In the genomic region with DNA sequence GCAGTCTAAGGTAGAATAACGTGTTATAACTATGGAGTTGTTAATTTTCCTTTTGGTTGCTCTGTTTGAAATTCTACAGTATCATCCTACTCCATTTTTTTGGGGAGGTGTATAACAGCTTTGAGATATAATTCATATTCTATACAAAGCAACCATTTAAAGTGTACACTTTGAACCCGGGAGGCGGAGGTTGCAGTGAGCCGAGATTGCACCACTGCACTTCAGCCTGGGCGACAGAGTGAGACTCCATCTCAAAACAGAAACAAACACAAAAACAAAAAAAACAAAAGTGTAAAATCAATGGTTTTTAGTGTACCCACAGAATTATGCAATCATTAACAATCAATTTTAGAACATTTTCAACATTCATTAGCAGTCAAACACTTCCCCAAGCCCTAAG, we compare ENCODE assay signal across 20 cellular contexts. TPM values are rescaled to one million over a fixed set of nuclear protein-coding genes. Genes with fewer than 3 reads are reported as not detected.
DNase-seq lines count a peak whose midpoint lies in the region; ATAC-seq and TF ChIP-seq lines count a peak whose summit lies in the region.
"Had no signal": no experiment of that assay in that cellular context is flagged by ENCODE, and none has a peak within 500 bp of the region (broad histone marks: within the 10 kb centered on the region; RNA-seq: fewer than 3 reads in every experiment).

No MANE protein-coding gene starts in this region.

- CTCF ChIA-PET in MCF 10A (lab: Yijun Ruan, JAX), result interaction anchor here (0.6 to 3.5 kb wide), 6 partner anchors 8 to 88 kb away, joined by 3 to 27 read pairs (median 4); no protein-coding TSS in a partner anchor
- CTCF ChIA-PET in CD8-positive, alpha-beta memory T cell (lab: Charles Lee), result no interaction called here

- H3K4me1 ChIP-seq in breast epithelium, result peaks cover 0 to 4% of the 10 kb centered on the region in 2 donors
- peaks cover 24% of the 10 kb centered on the region for H3K4me1 ChIP-seq in CD8-positive, alpha-beta memory T cell (ENCODE audit: insufficient read depth, low read length)

- H3K9me3 Mint-ChIP-seq in MCF 10A (ENCODE audit: unreplicated experiment), result no peaks in the 10 kb centered on the region
- no peaks in the 10 kb centered on the region for H3K9me3 Mint-ChIP-seq in CD14-positive monocyte
- H3K9me3 Mint-ChIP-seq in CD8-positive, alpha-beta memory T cell, result no peaks in the 10 kb centered on the region
- H3K9me3 Mint-ChIP-seq in type B pancreatic cell, result no peaks in the 10 kb centered on the region
- H3K9me3 Mint-ChIP-seq: CD4-positive, CD25-positive, alpha-beta regulatory T cell; H9; IgD-negative memory B cell had no signal

- BruUV-seq in MCF 10A (replicated peaks; lab: Mats Ljungman, UMichigan), result no TSS peak

- H3K4me3 ChIP-seq in breast epithelium, result no peak overlapping the region
- H3K4me3 ChIP-seq in CD8-positive, alpha-beta memory T cell (ENCODE audit: low read length), result no peak overlapping the region
- H3K4me3 ChIP-seq: BLaER1 treated with 17β-estradiol and CSF1 and Interleukin-3, amounts not matched to agents 10 nM and 100 nM; GM12878 had no signal

- H3K36me3 Mint-ChIP-seq in MCF 10A (ENCODE audit: insufficient read depth, unreplicated experiment) (peaks cover 100% of the 10 kb centered on the region), CD14-positive monocyte (peaks cover 75 to 93% of the 10 kb centered on the region in 2 donors), T-helper 17 cell (ENCODE audit: low read depth) (no peaks in the 10 kb centered on the region), type B pancreatic cell (peaks cover 39% of the 10 kb centered on the region)
- H3K36me3 Mint-ChIP-seq in CD8-positive, alpha-beta memory T cell, result peaks cover 7 to 89% (median 19%) of the 10 kb centered on the region in 3 donors
- H3K36me3 Mint-ChIP-seq: IgD-negative memory B cell had no signal

- H3K27ac Mint-ChIP-seq in MCF 10A (ENCODE audit: low read depth, unreplicated experiment) (peak overlapping the region; percentile 51), CD14-positive monocyte (peak overlapping the region in 5 of 7 donors; percentile 27 to 72 (median 46)), T-helper 17 cell (peak overlapping the region; percentile 70), type B pancreatic cell (no peak overlapping the region)
- H3K27ac Mint-ChIP-seq in CD8-positive, alpha-beta memory T cell, result peak overlapping the region in 4 of 8 donors; percentile 9 to 51 (median 37)
- H3K27ac Mint-ChIP-seq: B cell; CD4-positive, CD25-positive, alpha-beta regulatory T cell; IgD-negative memory B cell had no signal

- H3K4me1 Mint-ChIP-seq in MCF 10A (ENCODE audit: insufficient read depth, unreplicated experiment), result no peaks in the 10 kb centered on the region
- H3K4me1 Mint-ChIP-seq in CD14-positive monocyte, result peaks cover 22% of the 10 kb centered on the region
- peaks cover 11% of the 10 kb centered on the region for H3K4me1 Mint-ChIP-seq in T-helper 17 cell
- H3K4me1 Mint-ChIP-seq in CD8-positive, alpha-beta memory T cell, result peaks cover 28 to 54% (median 34%) of the 10 kb centered on the region in 3 donors
- H3K4me1 Mint-ChIP-seq in type B pancreatic cell (ENCODE audit: unreplicated experiment), result peaks cover 6% of the 10 kb centered on the region
- H3K4me1 Mint-ChIP-seq: B cell, H9, IgD-negative memory B cell had no signal

- no peaks in the 10 kb centered on the region for H3K9me3 ChIP-seq in breast epithelium
- no peaks in the 10 kb centered on the region for H3K9me3 ChIP-seq in T-helper 17 cell (ENCODE audit: control insufficient read depth, low read length, poor library complexity, severe bottlenecking)
- no peaks in the 10 kb centered on the region for H3K9me3 ChIP-seq in CD8-positive, alpha-beta memory T cell (ENCODE audit: low read length)
- H3K9me3 ChIP-seq: BLaER1 treated with 17β-estradiol and CSF1 and Interleukin-3, amounts not matched to agents 10 nM and 100 nM had no signal

- no peak overlapping the region for H3K27ac ChIP-seq in breast epithelium
- H3K27ac ChIP-seq in CD8-positive, alpha-beta memory T cell (ENCODE audit: low read depth, low read length), result no peak overlapping the region
- H3K27ac ChIP-seq: BLaER1 treated with 17β-estradiol and CSF1 and Interleukin-3, amounts not matched to agents 10 nM and 100 nM had no signal

- no peak for TF ChIP-seq POLR2A in breast epithelium (IDR thresholded peaks at IDR 0.05)

- intact Hi-C loops in MCF 10A (cut with micrococcal nuclease), result no loop called here
- intact Hi-C loops in breast epithelium (cut with DNase I; ENCODE audit: low total_unique reads), result no loop called here
- intact Hi-C loops in CD14-positive monocyte (cut with micrococcal nuclease), result no loop called here

- no peak for DNase-seq in MCF 10A (ENCODE audit: unreplicated experiment)
- no peak for DNase-seq in breast epithelium (ENCODE audit: low spot score in 2 of 2)
- DNase-seq in CD14-positive monocyte (ENCODE audit: low spot score), result no peak
- DNase-seq in T-helper 17 cell, result no peak
- no peak for DNase-seq in left lobe of liver (ENCODE audit: low spot score)
- DNase-seq in CD8-positive, alpha-beta memory T cell, result no peak
- no peak for DNase-seq in type B pancreatic cell (ENCODE audit: extremely low spot score, unreplicated experiment)
- DNase-seq: 8988T; Calu3; CD4-positive, CD25-positive, alpha-beta regulatory T cell; DMS 273 treated with DMSO at 0.1 percent for 48 hours; DMS53; DND-41; EL; H9 had no signal

- POLR2A ChIA-PET in MCF 10A (lab: Yijun Ruan, JAX), result interaction anchor here (0.6 kb wide), 1 partner anchor 23 kb away, joined by 3 read pairs; no protein-coding TSS in a partner anchor
- POLR2A ChIA-PET in CD8-positive, alpha-beta memory T cell (lab: Charles Lee), result interaction anchor here (0.7 kb wide), 1 partner anchor 216 kb away, joined by 6 read pairs; no protein-coding TSS in a partner anchor

- ATAC-seq in T-helper 17 cell, result no peak
- peak; percentile 79 for ATAC-seq in left lobe of liver
- no peak for ATAC-seq in GM18858 (IDR thresholded peaks at IDR 0.05; ENCODE audit: unreplicated experiment)
- ATAC-seq: GM12878 had no signal

- TF ChIP-seq CTCF in MCF 10A (IDR thresholded peaks at IDR 0.05; ENCODE audit: unreplicated experiment) (no peak), breast epithelium (IDR thresholded peaks at IDR 0.05) (no peak), CD14-positive monocyte (IDR thresholded peaks at IDR 0.05) (no peak), type B pancreatic cell (conservative IDR thresholded peaks at IDR 0.05) (no peak)

- no peaks in the 10 kb centered on the region for H3K27me3 ChIP-seq in breast epithelium
- H3K27me3 ChIP-seq in CD8-positive, alpha-beta memory T cell (ENCODE audit: insufficient read depth, low read length, poor library complexity, severe bottlenecking), result no peaks in the 10 kb centered on the region
- H3K27me3 ChIP-seq: BLaER1 treated with 17β-estradiol and CSF1 and Interleukin-3, amounts not matched to agents 10 nM and 100 nM had no signal

- no peak overlapping the region for H3K4me3 Mint-ChIP-seq in MCF 10A (ENCODE audit: unreplicated experiment)
- H3K4me3 Mint-ChIP-seq in CD14-positive monocyte, result no peak overlapping the region
- H3K4me3 Mint-ChIP-seq in T-helper 17 cell, result no peak overlapping the region
- H3K4me3 Mint-ChIP-seq in CD8-positive, alpha-beta memory T cell, result no peak overlapping the region
- no peak overlapping the region for H3K4me3 Mint-ChIP-seq in type B pancreatic cell
- H3K4me3 Mint-ChIP-seq: B cell; CD4-positive, CD25-positive, alpha-beta regulatory T cell; H9; IgD-negative memory B cell had no signal

- H3K27me3 Mint-ChIP-seq in MCF 10A (ENCODE audit: insufficient read depth, unreplicated experiment) (no peaks in the 10 kb centered on the region), CD14-positive monocyte (ENCODE audit: low read depth in 3 of 3) (no peaks in the 10 kb centered on the region), T-helper 17 cell (no peaks in the 10 kb centered on the region), type B pancreatic cell (no peaks in the 10 kb centered on the region)
- no peaks in the 10 kb centered on the region for H3K27me3 Mint-ChIP-seq in CD8-positive, alpha-beta memory T cell
- H3K27me3 Mint-ChIP-seq: B cell; CD4-positive, CD25-positive, alpha-beta regulatory T cell; IgD-negative memory B cell had no signal

- no peaks in the 10 kb centered on the region for H3K36me3 ChIP-seq in breast epithelium
- H3K36me3 ChIP-seq in CD8-positive, alpha-beta memory T cell (ENCODE audit: insufficient read depth, low read length), result peaks cover 6% of the 10 kb centered on the region

RNA-seq across cellular contexts. Expression of a gene that starts 33.8 kb away (rescaled TPM):
- total RNA-seq in MCF 10A (2022) (190 and 212 TPM in 2 replicates), breast epithelium (10 to 100 TPM; 42.9 to 54.1 (median 43.3) TPM), T-helper 17 cell (10 to 100 TPM; 19.1 to 24.1 TPM), left lobe of liver (14.9 TPM), type B pancreatic cell (ENCODE audit: low replicate concordance) (53.8 and 59.3 TPM in 2 replicates)
- polyA plus RNA-seq in CD14-positive monocyte, result 100 to 1,000 TPM in 1 of 2 donors, 10 to 100 TPM in 1; 94.7 to 106 TPM
- 10 to 100 TPM; 45.7 to 53.9 TPM for total RNA-seq in CD8-positive, alpha-beta memory T cell
- 49.3 TPM for polyA plus RNA-seq in CD8-positive, alpha-beta memory T cell

RNA-seq across cellular contexts. Expression of a gene that starts 44.1 kb away (rescaled TPM):
- total RNA-seq in MCF 10A (2022), result 149 and 156 TPM in 2 replicates
- 100 to 1,000 TPM in 2 of 3 donors, 10 to 100 TPM in 1; 88.5 to 108 (median 108) TPM for total RNA-seq in breast epithelium
- 1 to 10 TPM; 2.7 to 4.0 TPM for polyA plus RNA-seq in CD14-positive monocyte
- 100 to 1,000 TPM; 157 to 176 TPM for total RNA-seq in T-helper 17 cell
- 27.2 TPM for total RNA-seq in left lobe of liver
- 10 to 100 TPM; 65.8 to 66.1 TPM for total RNA-seq in CD8-positive, alpha-beta memory T cell
- 5.6 TPM for polyA plus RNA-seq in CD8-positive, alpha-beta memory T cell
- 75.1 and 86.4 TPM in 2 replicates for total RNA-seq in type B pancreatic cell (ENCODE audit: low replicate concordance)
